ENCODE assay signal across 8 cellular contexts in the genomic region with DNA sequence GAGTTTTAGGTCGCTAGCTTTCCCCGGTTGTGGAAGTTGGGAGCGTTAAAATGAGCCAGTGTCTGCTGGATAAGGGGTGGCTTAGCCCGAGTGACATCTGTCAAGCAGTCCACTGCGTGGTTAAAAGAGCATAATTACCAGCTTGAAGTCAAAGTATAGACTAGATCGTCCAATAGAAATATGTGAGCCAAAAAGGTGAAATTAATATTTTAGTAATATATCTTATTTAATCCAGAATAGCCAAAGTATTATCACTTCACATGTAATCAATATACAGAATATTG. TPM values are rescaled to one million over a fixed set of nuclear protein-coding genes. Genes with fewer than 3 reads are reported as not detected.
DNase-seq lines count a peak whose midpoint lies in the region; TF ChIP-seq lines count a peak whose summit lies in the region.

No MANE protein-coding gene starts in this region.

- no peak for TF ChIP-seq CTCF in SU-DHL-6 (IDR thresholded peaks at IDR 0.05; ENCODE audit: insufficient read depth, low read length, poor library complexity, severe bottlenecking)
- TF ChIP-seq CTCF in left ventricle myocardium inferior (IDR thresholded peaks at IDR 0.05; ENCODE audit: borderline replicate concordance): no peak
- TF ChIP-seq CTCF in spleen (IDR thresholded peaks at IDR 0.05 in 8 of 11, conservative IDR thresholded peaks at IDR 0.05 in 3 of 11): no peak

- H3K36me3 ChIP-seq in SU-DHL-6 (ENCODE audit: low read length) (no peaks in the 10 kb centered on the region), left ventricle myocardium inferior (no peaks in the 10 kb centered on the region), spleen (no peaks in the 10 kb centered on the region)

- H3K9me3 ChIP-seq in SU-DHL-6 (ENCODE audit: insufficient read depth, low read length): no peaks in the 10 kb centered on the region
- no peaks in the 10 kb centered on the region for H3K9me3 ChIP-seq in left ventricle myocardium inferior (replicated peaks)
- H3K9me3 ChIP-seq in spleen: no peaks in the 10 kb centered on the region

- H3K27ac ChIP-seq in SU-DHL-6 (ENCODE audit: low read depth, low read length) (no peak overlapping the region), left ventricle myocardium inferior (replicated peaks) (peak overlapping the region; percentile 83), spleen (peak overlapping the region in 4 of 8 donors; percentile 75 to 84 (median 80))

- intact Hi-C loops in left ventricle myocardium inferior (cut with micrococcal nuclease): no loop called here
- intact Hi-C loops in spleen (cut with DNase I; ENCODE audit: low total_unique reads): no loop called here

- TF ChIP-seq POLR2A in spleen (IDR thresholded peaks at IDR 0.05): no peak

- peak overlapping the region; percentile 75 for H3K4me3 ChIP-seq in SU-DHL-6 (ENCODE audit: insufficient read depth, low read length, poor library complexity, severe bottlenecking)
- peak overlapping the region; percentile 84 for H3K4me3 ChIP-seq in left ventricle myocardium inferior
- peak overlapping the region; percentile 41 to 82 (median 66) for H3K4me3 ChIP-seq in spleen

- peaks cover 23% of the 10 kb centered on the region for H3K4me1 Mint-ChIP-seq in activated CD4-positive, alpha-beta T cell treated with anti-CD3 and anti-CD28 coated beads, Interleukin-2, amount 10 ng/mL, durations not matched to agents 7 days and 5 days

- peak overlapping the region; percentile 97 for H2AFZ ChIP-seq in SU-DHL-6 (ENCODE audit: low read depth, low read length, severe bottlenecking)

- H3K27me3 ChIP-seq in SU-DHL-6 (ENCODE audit: low read length): no peaks in the 10 kb centered on the region
- H3K27me3 ChIP-seq in left ventricle myocardium inferior (ENCODE audit: low read depth): no peaks in the 10 kb centered on the region
- H3K27me3 ChIP-seq in spleen (replicated peaks in 1 of 7): no peaks in the 10 kb centered on the region

- H3F3A ChIP-seq in SU-DHL-6 (ENCODE audit: insufficient read depth): 0 out of 2 replicates have a peak, but pooled peaks cover 3% of the 10 kb centered on the region

- CTCF ChIA-PET in activated CD4-positive, alpha-beta T cell treated with anti-CD3 and anti-CD28 coated beads, Interleukin-2, amount 10 ng/mL, durations not matched to agents 7 days and 5 days (lab: Charles Lee): interaction anchor here (0.5 kb wide), 1 partner anchor 551 kb away, joined by 3 read pairs; no protein-coding TSS in a partner anchor

- H3K79me2 ChIP-seq in SU-DHL-6 (ENCODE audit: insufficient read depth, low read length): 0 out of 2 replicates have a peak, but pooled peaks cover 5% of the 10 kb centered on the region

- H3K27me3 Mint-ChIP-seq in activated CD4-positive, alpha-beta T cell treated with anti-CD3 and anti-CD28 coated beads, Interleukin-2, amount 10 ng/mL, durations not matched to agents 7 days and 5 days: no peaks in the 10 kb centered on the region

- H3K9me3 Mint-ChIP-seq in activated CD4-positive, alpha-beta T cell treated with anti-CD3 and anti-CD28 coated beads, Interleukin-2, amount 10 ng/mL, durations not matched to agents 7 days and 5 days: no peaks in the 10 kb centered on the region

- no peaks in the 10 kb centered on the region for H3K36me3 Mint-ChIP-seq in activated CD4-positive, alpha-beta T cell treated with anti-CD3 and anti-CD28 coated beads, Interleukin-2, amount 10 ng/mL, durations not matched to agents 7 days and 5 days (ENCODE audit: low read depth)

- H3K4me1 ChIP-seq in left ventricle myocardium inferior: peaks cover 48% of the 10 kb centered on the region
- H3K4me1 ChIP-seq in spleen: peaks cover 6 to 59% (median 24%) of the 10 kb centered on the region in 6 donors

- peak overlapping the region; percentile 77 for H3K4me2 ChIP-seq in SU-DHL-6 (ENCODE audit: low read depth, low read length, poor library complexity, severe bottlenecking)

- H3K4me3 Mint-ChIP-seq in activated CD4-positive, alpha-beta T cell treated with anti-CD3 and anti-CD28 coated beads, Interleukin-2, amount 10 ng/mL, durations not matched to agents 7 days and 5 days: peak overlapping the region; percentile 96

- no peaks in the 10 kb centered on the region for H3K9me2 ChIP-seq in SU-DHL-6 (replicated peaks; ENCODE audit: insufficient read depth, low read length)

- H3K9ac ChIP-seq in SU-DHL-6 (ENCODE audit: low read length): peak overlapping the region; percentile 65

- peak overlapping the region; percentile 89 for H3K27ac Mint-ChIP-seq in activated CD4-positive, alpha-beta T cell treated with anti-CD3 and anti-CD28 coated beads, Interleukin-2, amount 10 ng/mL, durations not matched to agents 7 days and 5 days

- POLR2A ChIA-PET in activated CD4-positive, alpha-beta T cell treated with anti-CD3 and anti-CD28 coated beads, Interleukin-2, amount 10 ng/mL, durations not matched to agents 7 days and 5 days (lab: Charles Lee): no interaction called here

- WGBS in spleen, 5 donors: 0 to 4% (median 2%) methylated on average over 6 of the region's 6 CpGs

- H4K20me1 ChIP-seq in SU-DHL-6 (ENCODE audit: low read depth, low read length): no peaks in the 10 kb centered on the region

- DNase-seq in activated CD4-positive, alpha-beta T cell treated with anti-CD3 and anti-CD28 coated beads, Interleukin-2, amount 10 ng/mL, durations not matched to agents 7 days and 5 days: no peak
- DNase-seq in activated CD4-positive, alpha-beta T cell treated with anti-CD3 and anti-CD28 coated beads for 1 hour: no peak
- no peak for DNase-seq in left ventricle myocardium inferior
- no peak for DNase-seq in spleen
- no peak for DNase-seq in HuH-7.5 (ENCODE audit: low spot score)
- DNase-seq in KG1 (lab: John Stamatoyannopoulos, UW): no peak
- no peak for DNase-seq in putamen (ENCODE audit: low spot score)

RNA-seq across cellular contexts. Expression of a gene that starts 0.7 kb away (rescaled TPM):
- 10 to 100 TPM; 29.1 to 30.6 TPM for total RNA-seq in activated CD4-positive, alpha-beta T cell treated with anti-CD3 and anti-CD28 coated beads, Interleukin-2, amount 10 ng/mL, durations not matched to agents 7 days and 5 days
- total RNA-seq in left ventricle myocardium inferior: 63.7 TPM
- 10 to 100 TPM; 23.9 to 40.1 (median 33.4) TPM for total RNA-seq in spleen
- polyA plus RNA-seq in spleen: 10 to 100 TPM; 32.1 to 37.5 (median 36.5) TPM

RNA-seq across cellular contexts. Expression of a gene that starts 17.7 kb away (rescaled TPM):
- 100 to 1,000 TPM; 136 to 138 TPM for total RNA-seq in activated CD4-positive, alpha-beta T cell treated with anti-CD3 and anti-CD28 coated beads, Interleukin-2, amount 10 ng/mL, durations not matched to agents 7 days and 5 days
- total RNA-seq in left ventricle myocardium inferior (92.7 TPM), spleen (100 to 1,000 TPM in 2 of 7 donors, 10 to 100 TPM in 5; 58.0 to 104 (median 94.0) TPM)
- 10 to 100 TPM; 45.0 to 79.5 (median 79.5) TPM for polyA plus RNA-seq in spleen

RNA-seq across cellular contexts. Expression of a gene that starts 52.3 kb away (rescaled TPM):
- total RNA-seq in activated CD4-positive, alpha-beta T cell treated with anti-CD3 and anti-CD28 coated beads, Interleukin-2, amount 10 ng/mL, durations not matched to agents 7 days and 5 days: 1 to 10 TPM; 4.0 to 4.4 TPM
- total RNA-seq in left ventricle myocardium inferior: 1.2 TPM
- 1 to 10 TPM; 1.2 to 3.1 (median 2.0) TPM for total RNA-seq in spleen
- polyA plus RNA-seq in spleen: 1 to 10 TPM in 2 of 3 donors, under 1 TPM in 1; 0.76 to 1.5 (median 1.2) TPM
